12 cellular contexts compared by ENCODE assay signal in genomic region chr2:27721335-27721734, GRCh38. TPM values are rescaled to one million over a fixed set of nuclear protein-coding genes. Genes with fewer than 3 reads are reported as not detected.
DNase-seq lines count a peak whose midpoint lies in the region; ATAC-seq, FAIRE-seq and TF ChIP-seq lines count a peak whose summit lies in the region.
"Had no signal": no experiment of that assay in that cellular context is flagged by ENCODE, and none has a peak within 500 bp of the region (broad histone marks: within the 10 kb centered on the region; RNA-seq: fewer than 3 reads in every experiment).

No MANE protein-coding gene starts in this region.

- H3K36me3 ChIP-seq in ascending aorta = no peaks in the 10 kb centered on the region

- peak overlapping the region; percentile 87 to 95 for H3K27ac ChIP-seq in ascending aorta

- no peak for TF ChIP-seq CTCF in ascending aorta (IDR thresholded peaks at IDR 0.05)

- DNase-seq in ACHN (peak; percentile 61), H54 (ENCODE audit: insufficient read length, low spot score) (peak; percentile 67), ascending aorta (ENCODE audit: low spot score in 2 of 2) (no peak), myocyte (ENCODE audit: low read depth) (peak; percentile 37)
- DNase-seq: CD4-positive, alpha-beta memory T cell; immature natural killer cell; NCI-H1436; NCI-H510A treated with DMSO at 0.1 percent for 48 hours had no signal

- H3K27me3 ChIP-seq in ascending aorta = no peaks in the 10 kb centered on the region

- in situ Hi-C loops in ACHN (cut with HindIII; ENCODE audit: low pct_ligation_motif_present, low pct_unique_long_range_greater_than_20kb, low sequenced_read_pairs) = no loop called here

- H3K4me1 ChIP-seq in ascending aorta = peaks cover 26 to 53% of the 10 kb centered on the region in 2 donors

- TF ChIP-seq POLR2A in H54 (IDR thresholded peaks at IDR 0.05; ENCODE audit: low read depth, low read length) = no peak

- intact Hi-C loops in ascending aorta (cut with DNase I) = loop anchor here (2.0 to 5.0 kb wide), 5 partner anchors 77 to 676 kb away; partner anchors contain the start of genes BABAM2 and RBKS

- no peaks in the 10 kb centered on the region for H3K9me3 ChIP-seq in ascending aorta

- ATAC-seq in GM19395 (IDR thresholded peaks at IDR 0.05; ENCODE audit: unreplicated experiment) (no peak), HG02588 (IDR thresholded peaks at IDR 0.05; ENCODE audit: unreplicated experiment) (no peak), HG02970 (IDR thresholded peaks at IDR 0.05; ENCODE audit: low FRiP score, unreplicated experiment) (no peak), HG02884 (IDR thresholded peaks at IDR 0.05; ENCODE audit: unreplicated experiment) (no peak)

- FAIRE-seq in H54 (lab: Jason Lieb, UNC) = peak; percentile 73

- no peak overlapping the region for H3K4me3 ChIP-seq in ascending aorta

RNA-seq across cellular contexts. Expression of gene MRPL33, which starts 50.2 kb away (rescaled TPM):
- 3.4 TPM for total RNA-seq in ascending aorta
- 126 and 134 TPM in 2 replicates for total RNA-seq in myocyte
- 210 TPM for polyA plus RNA-seq in myocyte (2012)

RNA-seq across cellular contexts. Expression of gene SLC4A1AP, which starts 57.6 kb away (rescaled TPM):
- 26.8 TPM for total RNA-seq in ascending aorta
- 34.7 and 41.2 TPM in 2 replicates for total RNA-seq in myocyte
- 18.0 TPM for polyA plus RNA-seq in myocyte (2012)

RNA-seq across cellular contexts. Expression of gene SUPT7L, which starts 57.9 kb away (rescaled TPM):
- 6.1 TPM for total RNA-seq in ascending aorta
- 35.4 and 44.0 TPM in 2 replicates for total RNA-seq in myocyte
- 38.0 TPM for polyA plus RNA-seq in myocyte (2012)

Comparison
In these comparisons a context has a peak if more than half of its experiments do, and no peak if none do; other contexts are left out.
1. DNase-seq: peak in ACHN (single experiment), H54 (single experiment) and myocyte (single experiment); none in ascending aorta (0 of 2).
2. RNA of gene MRPL33, which starts 50.2 kb away (total RNA-seq): 126 to 134 TPM in myocyte; 3.4 TPM in ascending aorta (single experiment); every median in the first group is over 10 times any median in the second.